ENCODE assay signal across 1 cellular context in genomic region chr14:45253070-45253753, GRCh38.
TF ChIP-seq lines count a peak whose summit lies in the region.

Gene MIS18BP1, minus strand, starts transcription at chr14:45253202. Its CDS starts 5,916 bp downstream, at chr14:45247286.

TF ChIP-seq in HepG2, 621 proteins besides CTCF, POLR2A, EP300 and RAD21 (continued from another document and continues in another):
- TF ChIP-seq AGO1 (IDR thresholded peaks at IDR 0.05; ENCODE audit: low read depth, low read length, poor library complexity, severe bottlenecking) (no peak), GPBP1L1 (CRISPR knock-in tag; IDR thresholded peaks at IDR 0.05) (no peak), ZNF512 (CRISPR knock-in tag; IDR thresholded peaks at IDR 0.05) (no peak), ZNF883 (CRISPR knock-in tag; IDR thresholded peaks at IDR 0.05; ENCODE audit: not compliant biosample characterization) (peak; percentile 61), ZNF780A (CRISPR knock-in tag; IDR thresholded peaks at IDR 0.05) (peak; percentile 95), TERF1 (CRISPR knock-in tag; IDR thresholded peaks at IDR 0.05) (no peak), ZXDC (CRISPR knock-in tag; IDR thresholded peaks at IDR 0.05) (peak; percentile 83), YY1 (IDR thresholded peaks at IDR 0.05; ENCODE audit: insufficient read depth, insufficient replicate concordance, low read depth, low read length) (peak; percentile 75), ZSCAN5A (CRISPR knock-in tag; IDR thresholded peaks at IDR 0.05; ENCODE audit: borderline replicate concordance) (peak; percentile 97), USF2 (IDR thresholded peaks at IDR 0.05; ENCODE audit: low read depth, low read length) (no peak), USF2 (CRISPR knock-in tag; IDR thresholded peaks at IDR 0.05; ENCODE audit: borderline replicate concordance) (peak; percentile 63; the same call in 1 of the 2 replicates), MAZ (IDR thresholded peaks at IDR 0.05; ENCODE audit: borderline replicate concordance, low read depth, low read length) (no peak), MAZ (CRISPR knock-in tag; IDR thresholded peaks at IDR 0.05; ENCODE audit: low read depth) (peak; percentile 79; the same call in 1 of the 2 replicates), ZNF138 (CRISPR knock-in tag; IDR thresholded peaks at IDR 0.05; ENCODE audit: low read depth) (peak; percentile 76), RELA (CRISPR knock-in tag; IDR thresholded peaks at IDR 0.05) (no peak), TBX2 (CRISPR knock-in tag; IDR thresholded peaks at IDR 0.05; ENCODE audit: borderline replicate concordance) (peak; percentile 94), GMEB1 (CRISPR knock-in tag; IDR thresholded peaks at IDR 0.05; ENCODE audit: borderline replicate concordance) (peak; percentile 98), ZC3H13 (CRISPR knock-in tag; IDR thresholded peaks at IDR 0.05) (peak; percentile 98), FOXK2 (IDR thresholded peaks at IDR 0.05) (peak; percentile 27; the same call in 1 of the 2 replicates), ZNF431 (CRISPR knock-in tag; IDR thresholded peaks at IDR 0.05; ENCODE audit: borderline replicate concordance, low read depth) (peak; percentile 92; the same call in 1 of the 2 replicates), SSRP1 (CRISPR knock-in tag; IDR thresholded peaks at IDR 0.05) (no peak), ZNF24 (IDR thresholded peaks at IDR 0.05) (no peak; the same call in 1 of the 2 replicates), DDIT3 (CRISPR knock-in tag; IDR thresholded peaks at IDR 0.05) (no peak), ZIK1 (CRISPR knock-in tag; IDR thresholded peaks at IDR 0.05; ENCODE audit: borderline replicate concordance, low read depth) (0 out of 2 replicates have a peak, but pooled peaks have one; percentile 30), ZNF605 (CRISPR knock-in tag; IDR thresholded peaks at IDR 0.05) (peak; percentile 91), ZNF639 (CRISPR knock-in tag; conservative IDR thresholded peaks at IDR 0.05) (peak; percentile 60), ZBTB7A (CRISPR knock-in tag; IDR thresholded peaks at IDR 0.05) (peak; percentile 61; the same call in 1 of the 2 replicates), TOPORS (CRISPR knock-in tag; IDR thresholded peaks at IDR 0.05) (peak; percentile 96), FUBP1 (CRISPR knock-in tag; IDR thresholded peaks at IDR 0.05; ENCODE audit: borderline replicate concordance) (no peak), AHDC1 (CRISPR knock-in tag; IDR thresholded peaks at IDR 0.05; ENCODE audit: borderline replicate concordance) (peak; percentile 11; the same call in 1 of the 2 replicates), GTF3A (CRISPR knock-in tag; conservative IDR thresholded peaks at IDR 0.05) (no peak), ZNF354B (CRISPR knock-in tag; IDR thresholded peaks at IDR 0.05) (0 out of 2 replicates have a peak, but pooled peaks have one; percentile 30), RFX1 (IDR thresholded peaks at IDR 0.05) (no peak; the same call in 1 of the 2 replicates), IRX3 (CRISPR knock-in tag; IDR thresholded peaks at IDR 0.05; ENCODE audit: borderline replicate concordance, low read depth) (peak; percentile 99)
